In the genomic region with DNA sequence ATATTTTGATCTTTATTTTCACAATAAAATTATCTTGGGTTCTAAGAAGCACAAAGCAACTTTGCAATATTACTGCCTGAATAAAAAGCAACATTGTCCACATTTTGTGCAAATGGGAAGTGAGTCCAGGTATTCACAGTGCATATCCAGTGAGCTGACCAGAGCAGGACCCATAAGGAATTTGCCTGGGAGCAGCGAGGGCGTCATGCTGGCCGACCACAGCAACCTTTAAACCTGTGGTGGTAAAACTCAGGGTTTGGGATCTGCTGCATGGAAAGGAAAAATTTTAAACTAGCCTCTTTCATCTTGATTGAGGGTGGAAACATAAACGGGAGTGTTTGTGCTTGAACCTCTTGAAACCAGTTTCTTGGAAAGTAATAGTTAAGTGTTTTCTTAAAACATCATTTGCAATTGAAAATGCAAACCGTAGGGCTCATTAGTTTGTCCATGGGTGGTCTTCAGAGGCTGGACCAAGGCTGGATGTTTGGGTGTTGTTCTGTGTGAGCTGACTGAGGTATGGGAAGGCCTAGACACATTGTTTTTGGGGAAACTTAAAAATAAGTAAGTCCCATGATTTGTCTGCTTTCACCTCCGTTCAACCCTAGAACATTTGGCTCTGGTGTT, we compare ENCODE assay signal across 1 cellular context.
TF ChIP-seq lines count a peak whose summit lies in the region.

No MANE protein-coding gene starts in this region.

TF ChIP-seq in HepG2, 621 proteins besides CTCF, POLR2A, EP300 and RAD21 (continued from another document):
- TF ChIP-seq, protein P1, sequence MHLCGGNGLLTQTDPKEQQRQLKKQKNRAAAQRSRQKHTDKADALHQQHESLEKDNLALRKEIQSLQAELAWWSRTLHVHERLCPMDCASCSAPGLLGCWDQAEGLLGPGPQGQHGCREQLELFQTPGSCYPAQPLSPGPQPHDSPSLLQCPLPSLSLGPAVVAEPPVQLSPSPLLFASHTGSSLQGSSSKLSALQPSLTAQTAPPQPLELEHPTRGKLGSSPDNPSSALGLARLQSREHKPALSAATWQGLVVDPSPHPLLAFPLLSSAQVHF (CRISPR knock-in tag; IDR thresholded peaks at IDR 0.05), result no peak
- TF ChIP-seq ZBTB7B (CRISPR knock-in tag; IDR thresholded peaks at IDR 0.05) (no peak), TBX3 (IDR thresholded peaks at IDR 0.05; ENCODE audit: borderline replicate concordance) (no peak), ARID2 (CRISPR knock-in tag; IDR thresholded peaks at IDR 0.05; ENCODE audit: borderline replicate concordance) (no peak), NR2F6 (IDR thresholded peaks at IDR 0.05) (no peak), NR2F6 (CRISPR knock-in tag; IDR thresholded peaks at IDR 0.05) (no peak)
